Comparison of ENCODE assay signal across 9 cellular contexts in the genomic region with DNA sequence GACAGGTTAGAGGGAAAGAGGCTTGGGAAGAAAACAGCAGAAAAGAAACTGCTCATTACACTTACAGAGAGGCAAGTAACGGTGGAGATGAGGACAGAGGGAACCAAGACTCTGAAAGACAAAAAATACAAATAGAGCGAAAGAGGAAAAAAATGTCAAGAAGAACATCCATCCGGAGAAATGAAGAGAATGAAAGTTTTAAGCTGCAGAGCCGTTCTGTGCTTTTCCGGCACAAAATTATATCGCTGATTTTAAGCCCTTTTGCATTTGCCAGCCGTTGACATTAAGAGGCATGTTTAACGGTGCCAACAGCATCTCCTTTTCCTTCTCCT. TPM values are rescaled to one million over a fixed set of nuclear protein-coding genes. Genes with fewer than 3 reads are reported as not detected.
DNase-seq lines count a peak whose midpoint lies in the region; ATAC-seq, FAIRE-seq and TF ChIP-seq lines count a peak whose summit lies in the region.
"Had no signal": no experiment of that assay in that cellular context is flagged by ENCODE, and none has a peak within 500 bp of the region (broad histone marks: within the 10 kb centered on the region; RNA-seq: fewer than 3 reads in every experiment).

No MANE protein-coding gene starts in this region.

- H3K36me3 ChIP-seq in right lobe of liver, result no peaks in the 10 kb centered on the region
- no peaks in the 10 kb centered on the region for H3K36me3 ChIP-seq in HepG2 (replicated peaks in 1 of 2; ENCODE audit: control insufficient read depth in 1 of 2, insufficient read depth in 2 of 2, low read length in 2 of 2)
- no peaks in the 10 kb centered on the region for H3K36me3 ChIP-seq in aorta (ENCODE audit: control insufficient read depth in 1 of 2, insufficient read depth in 2 of 2, low read length in 1 of 2)

- no peak for TF ChIP-seq RAD21 in HepG2 (CRISPR knock-in tag; IDR thresholded peaks at IDR 0.05)

- WGBS in right lobe of liver (ENCODE audit: insufficient coverage, low coverage, low lambda C conversion rate, missing lambda C conversion rate), result 2% methylated on average over 8 of the region's 8 CpGs
- 53% methylated on average over 8 of the region's 8 CpGs for WGBS in HepG2 (ENCODE audit: low lambda C conversion rate)
- 1% methylated on average over 8 of the region's 8 CpGs for WGBS in aorta, 2 donors

- ATAC-seq in right lobe of liver, result no peak
- no peak for ATAC-seq in HepG2
- ATAC-seq in natural killer cell, result no peak
- no peak for ATAC-seq in aorta (ENCODE audit: low FRiP score)
- ATAC-seq in GM18907 (IDR thresholded peaks at IDR 0.05; ENCODE audit: unreplicated experiment), result no peak

- H3K27ac Mint-ChIP-seq in natural killer cell, result no peak overlapping the region

- TF ChIP-seq CTCF in right lobe of liver (IDR thresholded peaks at IDR 0.05) (no peak), HepG2 (CRISPR knock-in tag; IDR thresholded peaks at IDR 0.05) (no peak), natural killer cell (IDR thresholded peaks at IDR 0.05) (no peak)

- TF ChIP-seq POLR2A in right lobe of liver (IDR thresholded peaks at IDR 0.05), result no peak
- no peak for TF ChIP-seq POLR2A in HepG2 (IDR thresholded peaks at IDR 0.05; ENCODE audit: insufficient read depth in 1 of 2, low read depth in 2 of 2, low read length in 2 of 2)

- no peak for DNase-seq in right lobe of liver
- DNase-seq in HepG2 (ENCODE audit: low spot score), result no peak
- no peak for DNase-seq in natural killer cell
- no peak for DNase-seq in aorta
- no peak for DNase-seq in MV-4-11 (lab: John Stamatoyannopoulos, UW)
- DNase-seq in stimulated activated CD4-positive, alpha-beta T cell treated with anti-CD3 and anti-CD28 coated beads, Interleukin-15, amount 100 ng/mL, for 24 hours, result no peak
- DNase-seq: NCI-H187 had no signal

- peak overlapping the region; percentile 75 for H3K4me3 Mint-ChIP-seq in natural killer cell

- H3K27ac ChIP-seq in right lobe of liver (no peak overlapping the region), HepG2 (ENCODE audit: extremely low read length, insufficient read depth, low read length) (no peak overlapping the region), cingulate gyrus (ENCODE audit: low read depth, low read length) (peak overlapping the region; percentile 92), aorta (ENCODE audit: low read depth in 1 of 2, low read length in 2 of 2) (no peak overlapping the region)

- in situ Hi-C loops in HepG2 (cut with HindIII; ENCODE audit: extremely low pct_ligation_motif_present, low pct_unique_long_range_greater_than_20kb), result loop anchor here (10.0 kb wide), 1 partner anchor 335 kb away; no protein-coding TSS in a partner anchor

- peaks cover 0 to 32% (median 0%) of the 10 kb centered on the region in 4 donors for H3K4me1 ChIP-seq in right lobe of liver
- no peaks in the 10 kb centered on the region for H3K4me1 ChIP-seq in HepG2 (ENCODE audit: insufficient read depth, low read length)
- H3K4me1 ChIP-seq in aorta (ENCODE audit: control insufficient read depth in 1 of 2, insufficient read depth in 2 of 2, low read length in 2 of 2), result no peaks in the 10 kb centered on the region

- intact Hi-C loops in right lobe of liver (cut with DNase I) (no loop called here), HepG2 (cut with micrococcal nuclease; ENCODE audit: unreplicated experiment) (no loop called here), natural killer cell (cut with micrococcal nuclease) (no loop called here), aorta (cut with DNase I) (loop anchor here in 1 of 2 donors (10.0 kb wide), 1 partner anchor 1755 kb away; no protein-coding TSS in a partner anchor)

- no peak overlapping the region for H2AFZ ChIP-seq in HepG2 (ENCODE audit: low read length)

- H3K79me2 ChIP-seq in HepG2 (ENCODE audit: insufficient read depth, low read length), result no peaks in the 10 kb centered on the region

- H4K20me1 ChIP-seq in HepG2 (ENCODE audit: insufficient read depth, low read length), result no peaks in the 10 kb centered on the region

- H3K27me3 Mint-ChIP-seq in natural killer cell (ENCODE audit: low read depth in 2 of 2), result peaks cover 39 to 65% of the 10 kb centered on the region in 2 donors

- H3K9me3 ChIP-seq in right lobe of liver (no peaks in the 10 kb centered on the region), HepG2 (ENCODE audit: low read length) (no peaks in the 10 kb centered on the region), aorta (ENCODE audit: control insufficient read depth, low read length) (no peaks in the 10 kb centered on the region)

- POLR2A ChIA-PET in HepG2 (lab: Yijun Ruan, JAX), result no interaction called here

- peaks cover 0 to 26% of the 10 kb centered on the region in 2 donors for H3K27me3 ChIP-seq in right lobe of liver
- H3K27me3 ChIP-seq in HepG2 (ENCODE audit: control insufficient read depth in 1 of 2, insufficient read depth in 2 of 2, low read length in 2 of 2), result peaks cover 0 to 8% of the 10 kb centered on the region in 2 experiments; a peak in 2 of 5 replicates
- H3K27me3 ChIP-seq in aorta (ENCODE audit: control insufficient read depth in 1 of 2, insufficient read depth in 2 of 2, low read length in 1 of 2), result no peaks in the 10 kb centered on the region

- FAIRE-seq in HepG2 (lab: Jason Lieb, UNC), result no peak

- peaks cover 0 to 8% of the 10 kb centered on the region in 2 donors for H3K9me3 Mint-ChIP-seq in natural killer cell

- TF ChIP-seq EP300 in HepG2 (IDR thresholded peaks at IDR 0.05; ENCODE audit: low read depth in 2 of 2, low read length in 2 of 2) (no peak), HepG2 (CRISPR knock-in tag; IDR thresholded peaks at IDR 0.05; ENCODE audit: borderline replicate concordance) (no peak)

- H3K9ac ChIP-seq in HepG2 (ENCODE audit: insufficient read depth, low read depth, low read length), result no peak overlapping the region

- peaks cover 0 to 13% of the 10 kb centered on the region in 2 donors for H3K4me1 Mint-ChIP-seq in natural killer cell

- CTCF ChIA-PET in HepG2 (lab: Yijun Ruan, JAX; ENCODE audit: low intra/inter-chr PET ratio, low total read pairs), result no interaction called here

- H3K4me2 ChIP-seq in HepG2 (ENCODE audit: low read depth, low read length), result no peak overlapping the region

- H3K4me3 ChIP-seq in right lobe of liver (peak overlapping the region in 2 of 3 donors; percentile 23 to 32), HepG2 (replicated peaks in 1 of 3; ENCODE audit: insufficient read depth in 1 of 3, low read depth in 2 of 3, low read length in 3 of 3) (no peak overlapping the region; a peak in 1 of 6 replicates), aorta (ENCODE audit: low read length in 2 of 2) (peak overlapping the region; percentile 44 to 58)

- BruUV-seq in HepG2 (replicated peaks; lab: Mats Ljungman, UMichigan), result no TSS peak

- peaks cover 23% of the 10 kb centered on the region for H3K36me3 Mint-ChIP-seq in natural killer cell

TF ChIP-seq in HepG2, 621 proteins besides CTCF, POLR2A, EP300 and RAD21 (continues in another document):
- TF ChIP-seq, protein P1, sequence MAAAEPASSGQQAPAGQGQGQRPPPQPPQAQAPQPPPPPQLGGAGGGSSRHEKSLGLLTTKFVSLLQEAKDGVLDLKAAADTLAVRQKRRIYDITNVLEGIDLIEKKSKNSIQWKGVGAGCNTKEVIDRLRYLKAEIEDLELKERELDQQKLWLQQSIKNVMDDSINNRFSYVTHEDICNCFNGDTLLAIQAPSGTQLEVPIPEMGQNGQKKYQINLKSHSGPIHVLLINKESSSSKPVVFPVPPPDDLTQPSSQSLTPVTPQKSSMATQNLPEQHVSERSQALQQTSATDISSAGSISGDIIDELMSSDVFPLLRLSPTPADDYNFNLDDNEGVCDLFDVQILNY (CRISPR knock-in tag; conservative IDR thresholded peaks at IDR 0.05), result no peak
- TF ChIP-seq, protein P2, sequence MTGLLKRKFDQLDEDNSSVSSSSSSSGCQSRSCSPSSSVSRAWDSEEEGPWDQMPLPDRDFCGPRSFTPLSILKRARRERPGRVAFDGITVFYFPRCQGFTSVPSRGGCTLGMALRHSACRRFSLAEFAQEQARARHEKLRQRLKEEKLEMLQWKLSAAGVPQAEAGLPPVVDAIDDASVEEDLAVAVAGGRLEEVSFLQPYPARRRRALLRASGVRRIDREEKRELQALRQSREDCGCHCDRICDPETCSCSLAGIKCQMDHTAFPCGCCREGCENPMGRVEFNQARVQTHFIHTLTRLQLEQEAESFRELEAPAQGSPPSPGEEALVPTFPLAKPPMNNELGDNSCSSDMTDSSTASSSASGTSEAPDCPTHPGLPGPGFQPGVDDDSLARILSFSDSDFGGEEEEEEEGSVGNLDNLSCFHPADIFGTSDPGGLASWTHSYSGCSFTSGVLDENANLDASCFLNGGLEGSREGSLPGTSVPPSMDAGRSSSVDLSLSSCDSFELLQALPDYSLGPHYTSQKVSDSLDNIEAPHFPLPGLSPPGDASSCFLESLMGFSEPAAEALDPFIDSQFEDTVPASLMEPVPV (CRISPR knock-in tag; IDR thresholded peaks at IDR 0.05), result no peak
- no peak for TF ChIP-seq POLR2AphosphoS2 (IDR thresholded peaks at IDR 0.05; ENCODE audit: low read depth, low read length)

RNA-seq across cellular contexts. Expression of a gene that starts 0.2 kb away (rescaled TPM):
- under 1 TPM in 3 of 6 experiments, not detected in 3; 0.05 to 0.20 (median 0.12) TPM for total RNA-seq in right lobe of liver
- total RNA-seq in HepG2 (2016; rRNA removed; fragmentation: Illumina TruSeq; extraction: Trizol), result not detected in 2 replicates
- total RNA-seq in HepG2 (2016; cell fraction: cytosol; rRNA removed; fragmentation: Illumina TruSeq; extraction: Trizol; ENCODE audit: low read depth), result not detected in 2 replicates
- total RNA-seq in HepG2 (2016; cell fraction: insoluble cytoplasmic fraction; rRNA removed; fragmentation: Illumina TruSeq; extraction: Trizol), result not detected in 2 replicates
- not detected in 2 replicates for total RNA-seq in HepG2 (2016; cell fraction: membrane; rRNA removed; fragmentation: Illumina TruSeq; extraction: Trizol)
- total RNA-seq in HepG2 (2016; cell fraction: nucleus; rRNA removed; fragmentation: Illumina TruSeq; extraction: Trizol), result not detected in 2 replicates
- polyA plus RNA-seq in HepG2 (2011; rRNA removed), result not detected in 2 replicates
- not detected in 2 replicates for polyA plus RNA-seq in HepG2 (2011; cell fraction: cytosol; rRNA removed)
- polyA plus RNA-seq in HepG2 (2011; cell fraction: nucleus; rRNA removed), result 0.02 TPM in 1 of 2 replicates, not detected in the other
- polyA plus RNA-seq in HepG2 (2012), result not detected in 2 replicates
- not detected in 2 replicates for polyA plus RNA-seq in HepG2 (2016; cell fraction: cytosol; fragmentation: Illumina TruSeq; extraction: Trizol; ENCODE audit: low read depth)
- polyA plus RNA-seq in HepG2 (2016; cell fraction: insoluble cytoplasmic fraction; fragmentation: Illumina TruSeq; extraction: Trizol; ENCODE audit: low read depth), result not detected in 2 replicates
- not detected in 2 replicates for polyA plus RNA-seq in HepG2 (2016; cell fraction: membrane; fragmentation: Illumina TruSeq; extraction: Trizol; ENCODE audit: low read depth)
- not detected in 2 replicates for polyA plus RNA-seq in HepG2 (2016; cell fraction: nucleus; fragmentation: Illumina TruSeq; extraction: Trizol; ENCODE audit: insufficient read depth, low read depth)
- 10.9 TPM in 1 of 2 replicates, not detected in the other for polyA minus RNA-seq in HepG2 (2011; rRNA and poly(A)+ RNA removed; ENCODE audit: low replicate concordance)
- not detected in 2 replicates for polyA minus RNA-seq in HepG2 (2011; cell fraction: cytosol; rRNA and poly(A)+ RNA removed)
- polyA minus RNA-seq in HepG2 (2011; cell fraction: nucleus; rRNA and poly(A)+ RNA removed), result not detected in 2 replicates
- total RNA-seq in natural killer cell, result not detected
- 10 to 100 TPM; 15.1 to 23.0 TPM for total RNA-seq in aorta
- polyA plus RNA-seq in aorta, result 1 to 10 TPM; 5.0 TPM

Comparison
In these comparisons a context has a peak if more than half of its experiments do, and no peak if none do; other contexts are left out.
1. H3K4me3 ChIP-seq: peak in right lobe of liver (2 of 3) and aorta (2 of 2); none in HepG2 (0 of 3).
2. RNA of a gene that starts 0.2 kb away (total RNA-seq): 15.1 to 23.0 TPM in aorta; 0.05 to 0.20 TPM in right lobe of liver, not detected in HepG2 and not detected in natural killer cell; every median in the first group is over 10 times any median in the second.